In the genomic region with DNA sequence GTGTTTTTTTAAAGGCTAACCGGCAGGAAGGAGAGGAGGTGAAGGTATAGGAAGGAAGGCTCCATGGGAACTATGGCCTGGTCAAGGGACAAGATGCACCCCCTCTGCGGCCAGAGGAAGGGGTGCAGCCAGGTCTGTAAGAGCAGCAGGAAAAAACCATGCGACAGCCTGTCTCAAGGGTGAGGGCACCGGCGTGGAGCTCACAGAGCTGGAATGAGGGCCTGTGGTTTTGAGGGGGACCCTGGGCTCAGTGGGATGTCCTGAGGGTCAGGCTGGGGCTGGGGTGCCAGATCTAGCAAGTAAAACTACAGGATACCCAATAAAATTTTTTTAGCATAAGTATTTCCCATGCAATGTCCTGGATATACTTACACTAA, we compare ENCODE assay signal across 8 cellular contexts. TPM values are rescaled to one million over a fixed set of nuclear protein-coding genes. Genes with fewer than 3 reads are reported as not detected.
A peak's percentile ranks its signal among the peaks of the same experiment; 100 is the strongest.
DNase-seq lines count a peak whose midpoint lies in the region; ATAC-seq and TF ChIP-seq lines count a peak whose summit lies in the region.

No MANE protein-coding gene starts in this region.

- H3K27ac ChIP-seq in lung (ENCODE audit: low read depth in 1 of 2, low read length in 1 of 2) (peak overlapping the region; percentile 98), transverse colon (peak overlapping the region; percentile 94 to 99 (median 95))

- no peak for TF ChIP-seq POLR2A in transverse colon (IDR thresholded peaks at IDR 0.05)

- CTCF ChIA-PET in activated naive CD4-positive, alpha-beta T cell treated with anti-CD3 and anti-CD28 coated beads for 36 hours (lab: Charles Lee), result interaction anchor here (1.5 kb wide), 1 partner anchor 10 kb away, joined by 5 read pairs; no protein-coding TSS in a partner anchor

- no peak for TF ChIP-seq CTCF in astrocyte of the cerebellum (IDR thresholded peaks at IDR 0.05; ENCODE audit: low read depth, low read length, missing control alignments)
- no peak for TF ChIP-seq CTCF in lung (IDR thresholded peaks at IDR 0.05; ENCODE audit: control extremely low read depth, extremely low read depth)
- no peak for TF ChIP-seq CTCF in transverse colon (IDR thresholded peaks at IDR 0.05)

- H3K36me3 Mint-ChIP-seq in activated naive CD4-positive, alpha-beta T cell treated with anti-CD3 and anti-CD28 coated beads for 36 hours (ENCODE audit: low read depth), result peaks cover 13% of the 10 kb centered on the region

- H3K36me3 ChIP-seq in lung (ENCODE audit: control insufficient read depth in 2 of 2, insufficient read depth in 2 of 2, low read length in 2 of 2) (peaks cover 0 to 30% of the 10 kb centered on the region in 2 donors), transverse colon (peaks cover 0 to 13% (median 3%) of the 10 kb centered on the region in 4 donors)

- H3K27me3 Mint-ChIP-seq in activated naive CD4-positive, alpha-beta T cell treated with anti-CD3 and anti-CD28 coated beads for 36 hours (ENCODE audit: low read depth), result no peaks in the 10 kb centered on the region

- intact Hi-C loops in activated naive CD4-positive, alpha-beta T cell treated with anti-CD3 and anti-CD28 coated beads for 36 hours (cut with micrococcal nuclease), result loop anchor here (1.0 kb wide), 4 partner anchors 11 to 49 kb away; partner anchors contain the start of genes E4F1, ECI1 and TRAF7
- intact Hi-C loops in transverse colon (cut with DNase I; ENCODE audit: low total_unique reads), result no loop called here

- H3K4me3 Mint-ChIP-seq in activated naive CD4-positive, alpha-beta T cell treated with anti-CD3 and anti-CD28 coated beads for 36 hours, result peak overlapping the region; percentile 72

- peak overlapping the region; percentile 48 for H3K27ac Mint-ChIP-seq in activated naive CD4-positive, alpha-beta T cell treated with anti-CD3 and anti-CD28 coated beads for 36 hours

- H3K4me3 ChIP-seq in astrocyte of the cerebellum (ENCODE audit: low read depth, low read length) (peak overlapping the region; percentile 67), lung (no peak overlapping the region), transverse colon (peak overlapping the region; percentile 62 to 90 (median 84))

- ATAC-seq in lung (ENCODE audit: insufficient read depth, low FRiP score), result no peak

- in situ Hi-C loops in astrocyte of the cerebellum (cut with HindIII; ENCODE audit: low sequenced_read_pairs), result no loop called here
- in situ Hi-C loops in transverse colon (cut with MboI; ENCODE audit: low pct_ligation_motif_present in 1 of 4, low pct_unique_long_range_greater_than_20kb in 1 of 4, low sequenced_read_pairs in 3 of 4), result no loop called here

- H3K27me3 ChIP-seq in lung (ENCODE audit: control insufficient read depth, insufficient read depth) (no peaks in the 10 kb centered on the region), transverse colon (peaks cover under 1% of the 10 kb centered on the region)

- no peak for TF ChIP-seq EP300 in transverse colon (IDR thresholded peaks at IDR 0.05; ENCODE audit: low read depth)

- peaks cover 0 to 11% of the 10 kb centered on the region in 2 donors for H3K4me1 ChIP-seq in lung (ENCODE audit: control insufficient read depth in 2 of 2, insufficient read depth in 2 of 2, low read length in 2 of 2)
- H3K4me1 ChIP-seq in transverse colon, result peaks cover 11 to 18% (median 13%) of the 10 kb centered on the region in 4 donors

- no peaks in the 10 kb centered on the region for H3K9me3 ChIP-seq in lung (ENCODE audit: control insufficient read depth in 2 of 2, insufficient read depth in 1 of 2, low read length in 1 of 2)
- no peaks in the 10 kb centered on the region for H3K9me3 ChIP-seq in transverse colon

- DNase-seq in activated naive CD4-positive, alpha-beta T cell treated with anti-CD3 and anti-CD28 coated beads for 36 hours, result no peak
- no peak for DNase-seq in activated naive CD4-positive, alpha-beta T cell treated with anti-CD3 and anti-CD28 coated beads, Interleukin-2, amount 50 U/mL, for 16 hours
- no peak for DNase-seq in astrocyte of the cerebellum (ENCODE audit: low read depth)
- no peak for DNase-seq in lung (ENCODE audit: low spot score)
- DNase-seq in transverse colon, result no peak
- DNase-seq in hepatic stellate cell (ENCODE audit: low spot score), result no peak
- no peak for DNase-seq in dermis blood vessel endothelial cell
- no peak for DNase-seq in germinal center (ENCODE audit: low spot score)

- peaks cover 22% of the 10 kb centered on the region for H3K4me1 Mint-ChIP-seq in activated naive CD4-positive, alpha-beta T cell treated with anti-CD3 and anti-CD28 coated beads for 36 hours (ENCODE audit: low read depth)

- H3K9me3 Mint-ChIP-seq in activated naive CD4-positive, alpha-beta T cell treated with anti-CD3 and anti-CD28 coated beads for 36 hours, result no peaks in the 10 kb centered on the region

- 67 to 69% methylated on average over 5 of the region's 5 CpGs for WGBS in lung, 2 donors
- WGBS in transverse colon (ENCODE audit: low coverage in 1 of 2), 2 donors, result 52 to 62% methylated on average over 4 to 5 of the region's 5 CpGs

RNA-seq across cellular contexts. Expression of gene MLST8, which starts 0.5 kb away (rescaled TPM):
- total RNA-seq in activated naive CD4-positive, alpha-beta T cell treated with anti-CD3 and anti-CD28 coated beads for 36 hours, result 10 to 100 TPM; 70.0 to 70.1 TPM
- total RNA-seq in lung (10 to 100 TPM; 17.2 to 42.6 TPM), transverse colon (10 to 100 TPM; 50.8 to 81.8 (median 73.1) TPM), dermis blood vessel endothelial cell (16.0 and 25.6 TPM in 2 replicates)
- 10 to 100 TPM; 39.7 to 48.9 TPM for polyA plus RNA-seq in lung

RNA-seq across cellular contexts. Expression of gene BRICD5, which starts 5.9 kb away (rescaled TPM):
- 1 to 10 TPM; 2.6 to 3.1 TPM for total RNA-seq in activated naive CD4-positive, alpha-beta T cell treated with anti-CD3 and anti-CD28 coated beads for 36 hours
- total RNA-seq in lung, result 1 to 10 TPM; 2.1 to 9.2 TPM
- 10 to 100 TPM in 1 of 2 donors, 1 to 10 TPM in 1; 9.4 to 13.5 TPM for polyA plus RNA-seq in lung
- 10 to 100 TPM in 2 of 4 donors, 1 to 10 TPM in 2; 5.7 to 29.9 (median 11.7) TPM for total RNA-seq in transverse colon
- total RNA-seq in dermis blood vessel endothelial cell, result 1.3 and 4.4 TPM in 2 replicates

RNA-seq across cellular contexts. Expression of gene CASKIN1, which starts 8.3 kb away (rescaled TPM):
- under 1 TPM; 0.15 to 0.17 TPM for total RNA-seq in activated naive CD4-positive, alpha-beta T cell treated with anti-CD3 and anti-CD28 coated beads for 36 hours
- total RNA-seq in lung (under 1 TPM; 0.09 TPM), transverse colon (under 1 TPM in 2 of 4 donors, not detected in 2; under 0.01 to 0.14 TPM), dermis blood vessel endothelial cell (0.05 and 0.17 TPM in 2 replicates)
- under 1 TPM; 0.15 to 0.35 TPM for polyA plus RNA-seq in lung

RNA-seq across cellular contexts. Expression of gene PGP, which starts 9.9 kb away (rescaled TPM):
- 10 to 100 TPM; 11.2 to 12.2 TPM for total RNA-seq in activated naive CD4-positive, alpha-beta T cell treated with anti-CD3 and anti-CD28 coated beads for 36 hours
- 10 to 100 TPM in 1 of 2 donors, 1 to 10 TPM in 1; 3.8 to 20.9 TPM for total RNA-seq in lung
- polyA plus RNA-seq in lung, result 10 to 100 TPM; 12.5 to 14.9 TPM
- total RNA-seq in transverse colon, result 10 to 100 TPM; 18.0 to 49.0 (median 29.5) TPM
- total RNA-seq in dermis blood vessel endothelial cell, result 18.4 and 20.2 TPM in 2 replicates

RNA-seq across cellular contexts. Expression of gene E4F1, which starts 18.7 kb away (rescaled TPM):
- 10 to 100 TPM; 21.2 to 21.7 TPM for total RNA-seq in activated naive CD4-positive, alpha-beta T cell treated with anti-CD3 and anti-CD28 coated beads for 36 hours
- 10 to 100 TPM; 21.0 to 30.2 TPM for total RNA-seq in lung
- polyA plus RNA-seq in lung, result 10 to 100 TPM; 22.9 to 26.7 TPM
- total RNA-seq in transverse colon, result 100 to 1,000 TPM in 1 of 4 donors, 10 to 100 TPM in 3; 36.5 to 124 (median 53.6) TPM
- total RNA-seq in dermis blood vessel endothelial cell, result 34.4 and 37.1 TPM in 2 replicates
